32 cellular contexts compared by ENCODE assay signal in the genomic region with DNA sequence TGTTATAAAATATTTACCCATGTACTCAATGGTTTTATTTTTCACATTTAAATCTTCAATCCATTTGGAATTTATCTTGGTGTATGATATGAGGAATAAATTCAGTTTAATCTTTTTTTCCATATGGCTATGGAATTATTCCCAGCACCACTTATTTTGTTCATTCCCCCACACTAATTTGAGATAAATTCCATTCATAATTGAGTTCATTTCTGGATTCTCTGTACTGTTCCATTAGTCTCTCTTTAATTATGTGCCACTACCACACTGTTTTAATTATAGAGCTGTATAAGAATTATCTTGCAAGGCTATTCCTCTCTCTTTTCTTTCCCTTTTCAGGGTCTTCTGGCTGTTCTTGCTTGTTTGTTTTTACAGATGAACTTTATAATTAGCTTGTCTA.
"Had no signal": no experiment of that assay in that cellular context is flagged by ENCODE, and none has a peak within 500 bp of the region (broad histone marks: within the 10 kb centered on the region; RNA-seq: fewer than 3 reads in every experiment).

No MANE protein-coding gene starts in this region.

- H3K27ac Mint-ChIP-seq: activated CD4-positive, alpha-beta memory T cell treated with anti-CD3 and anti-CD28 coated beads for 36 hours; activated CD4-positive, alpha-beta T cell treated with anti-CD3 and anti-CD28 coated beads for 36 hours; activated CD4-positive, alpha-beta T cell treated with anti-CD3 and anti-CD28 coated beads, Interleukin-2, amount 10 ng/mL, durations not matched to agents 24 days and 14 days; activated CD8-positive, alpha-beta memory T cell treated with anti-CD3 and anti-CD28 coated beads, Interleukin-2, amount 10 ng/mL, durations not matched to agents 7 days and 5 days; activated CD8-positive, alpha-beta T cell treated with anti-CD3 and anti-CD28 coated beads, Interleukin-2, amount 10 ng/mL, durations not matched to agents 7 days and 5 days; activated naive CD4-positive, alpha-beta T cell treated with anti-CD3 and anti-CD28 coated beads for 36 hours; activated naive CD4-positive, alpha-beta T cell treated with anti-CD3 and anti-CD28 coated beads, Interleukin-2, amount 50 U/mL, for 24 hours; activated naive CD8-positive, alpha-beta T cell treated with anti-CD3 and anti-CD28 coated beads for 36 hours; activated naive CD8-positive, alpha-beta T cell treated with anti-CD3 and anti-CD28 coated beads, Interleukin-2, amount 50 U/mL, for 24 hours; activated T-helper 1 cell treated with anti-CD3 and anti-CD28 coated beads, Interleukin-12 subunit alpha, Interleukin-12 subunit beta, Interleukin-2, Interleukin-4 antibody, amounts not matched to agents 30 ng/mL and 10 ng/mL and 1 ng/mL, durations not matched to agents 14 hours and 24 hours and 36 hours; activated T-helper 2 cell treated with anti-CD3 and anti-CD28 coated beads, Interferon-gamma antibody, Interleukin-2, Interleukin-4, amounts not matched to agents 10 μg/mL and 5 μg/mL and 100 μg/mL, durations not matched to agents 14 hours and 24 hours and 36 hours had no signal

- H3K4me3 ChIP-seq: adrenal gland, body of pancreas, esophagus squamous epithelium, gastroesophageal sphincter, heart right ventricle, hepatocyte had no signal

- DNase-seq: activated CD4-positive, alpha-beta memory T cell treated with anti-CD3 and anti-CD28 coated beads for 36 hours; activated CD4-positive, alpha-beta T cell treated with anti-CD3 and anti-CD28 coated beads for 36 hours; activated CD4-positive, alpha-beta T cell treated with anti-CD3 and anti-CD28 coated beads, Interleukin-2, amount 10 ng/mL, durations not matched to agents 24 days and 14 days; activated CD4-positive, CD25-positive, alpha-beta regulatory T cell; activated CD4-positive, CD25-positive, alpha-beta regulatory T cell treated with anti-CD3 and anti-CD28 coated beads, Interleukin-2, amount 50 U/mL, for 72 hours; activated CD8-positive, alpha-beta memory T cell treated with anti-CD3 and anti-CD28 coated beads, Interleukin-2, amount 10 ng/mL, durations not matched to agents 7 days and 5 days; activated CD8-positive, alpha-beta memory T cell treated with anti-CD3 and anti-CD28 coated beads, Interleukin-2, amount 50 U/mL, for 4 hours; activated CD8-positive, alpha-beta T cell treated with anti-CD3 and anti-CD28 coated beads, Interleukin-2, amount 10 ng/mL, durations not matched to agents 7 days and 5 days; activated effector memory CD4-positive, alpha-beta T cell treated with anti-CD3 and anti-CD28 coated beads, Interleukin-2, amount 50 U/mL, for 16 hours; activated naive CD4-positive, alpha-beta T cell treated with anti-CD3 and anti-CD28 coated beads for 36 hours; activated naive CD8-positive, alpha-beta T cell treated with anti-CD3 and anti-CD28 coated beads for 36 hours; activated naive CD8-positive, alpha-beta T cell treated with anti-CD3 and anti-CD28 coated beads, Interleukin-2, amount 50 U/mL, for 24 hours; activated T-cell treated with anti-CD3 and anti-CD28 coated beads, Interleukin-2, amount 50 U/mL, for 1 hour; activated T-cell treated with anti-CD3 and anti-CD28 coated beads, Interleukin-2, amount 50 U/mL, for 48 hours; adrenal gland; amygdala; aorta; body of pancreas; caudate nucleus; cortex of kidney; dermis blood vessel endothelial cell; effector CD8-positive, alpha-beta T cell; esophagus squamous epithelium; foreskin melanocyte; heart right ventricle; T-helper 9 cell; WERI-Rb-1 had no signal

- H3K9me3 Mint-ChIP-seq: activated CD4-positive, alpha-beta T cell treated with anti-CD3 and anti-CD28 coated beads, Interleukin-2, amount 10 ng/mL, durations not matched to agents 24 days and 14 days; activated naive CD4-positive, alpha-beta T cell treated with anti-CD3 and anti-CD28 coated beads for 36 hours; activated naive CD4-positive, alpha-beta T cell treated with anti-CD3 and anti-CD28 coated beads, Interleukin-2, amount 50 U/mL, for 24 hours; activated naive CD8-positive, alpha-beta T cell treated with anti-CD3 and anti-CD28 coated beads for 36 hours; activated naive CD8-positive, alpha-beta T cell treated with anti-CD3 and anti-CD28 coated beads, Interleukin-2, amount 50 U/mL, for 24 hours; activated T-helper 1 cell treated with anti-CD3 and anti-CD28 coated beads, Interleukin-12 subunit alpha, Interleukin-12 subunit beta, Interleukin-2, Interleukin-4 antibody, amounts not matched to agents 30 ng/mL and 10 ng/mL and 1 ng/mL, durations not matched to agents 14 hours and 24 hours and 36 hours; activated T-helper 2 cell treated with anti-CD3 and anti-CD28 coated beads, Interferon-gamma antibody, Interleukin-2, Interleukin-4, amounts not matched to agents 10 μg/mL and 5 μg/mL and 100 μg/mL, durations not matched to agents 14 hours and 24 hours and 36 hours had no signal

- H3K27me3 Mint-ChIP-seq: activated CD4-positive, alpha-beta memory T cell treated with anti-CD3 and anti-CD28 coated beads for 36 hours; activated CD4-positive, alpha-beta T cell treated with anti-CD3 and anti-CD28 coated beads for 36 hours; activated CD4-positive, alpha-beta T cell treated with anti-CD3 and anti-CD28 coated beads, Interleukin-2, amount 10 ng/mL, durations not matched to agents 24 days and 14 days; activated CD8-positive, alpha-beta memory T cell treated with anti-CD3 and anti-CD28 coated beads, Interleukin-2, amount 10 ng/mL, durations not matched to agents 7 days and 5 days; activated naive CD4-positive, alpha-beta T cell treated with anti-CD3 and anti-CD28 coated beads, Interleukin-2, amount 50 U/mL, for 24 hours; activated naive CD8-positive, alpha-beta T cell treated with anti-CD3 and anti-CD28 coated beads for 36 hours; activated naive CD8-positive, alpha-beta T cell treated with anti-CD3 and anti-CD28 coated beads, Interleukin-2, amount 50 U/mL, for 24 hours had no signal

- H3K36me3 Mint-ChIP-seq: activated CD4-positive, alpha-beta memory T cell treated with anti-CD3 and anti-CD28 coated beads for 36 hours; activated CD8-positive, alpha-beta memory T cell treated with anti-CD3 and anti-CD28 coated beads, Interleukin-2, amount 10 ng/mL, durations not matched to agents 7 days and 5 days; activated naive CD4-positive, alpha-beta T cell treated with anti-CD3 and anti-CD28 coated beads, Interleukin-2, amount 50 U/mL, for 24 hours had no signal

- ATAC-seq: activated CD4-positive, alpha-beta T cell treated with anti-CD3 and anti-CD28 coated beads for 36 hours; activated CD8-positive, alpha-beta memory T cell treated with anti-CD3 and anti-CD28 coated beads, Interleukin-2, amount 10 ng/mL, durations not matched to agents 7 days and 5 days; activated CD8-positive, alpha-beta T cell treated with anti-CD3 and anti-CD28 coated beads, Interleukin-2, amount 10 ng/mL, durations not matched to agents 7 days and 5 days; activated naive CD8-positive, alpha-beta T cell treated with anti-CD3 and anti-CD28 coated beads, Interleukin-2, amount 50 U/mL, for 24 hours; body of pancreas; gastroesophageal sphincter; heart right ventricle had no signal

- H3K4me3 Mint-ChIP-seq: activated CD4-positive, alpha-beta memory T cell treated with anti-CD3 and anti-CD28 coated beads for 36 hours; activated CD4-positive, alpha-beta T cell treated with anti-CD3 and anti-CD28 coated beads for 36 hours; activated CD4-positive, alpha-beta T cell treated with anti-CD3 and anti-CD28 coated beads, Interleukin-2, amount 10 ng/mL, durations not matched to agents 24 days and 14 days; activated CD8-positive, alpha-beta memory T cell treated with anti-CD3 and anti-CD28 coated beads, Interleukin-2, amount 10 ng/mL, durations not matched to agents 7 days and 5 days; activated CD8-positive, alpha-beta T cell treated with anti-CD3 and anti-CD28 coated beads, Interleukin-2, amount 10 ng/mL, durations not matched to agents 7 days and 5 days; activated naive CD4-positive, alpha-beta T cell treated with anti-CD3 and anti-CD28 coated beads for 36 hours; activated naive CD4-positive, alpha-beta T cell treated with anti-CD3 and anti-CD28 coated beads, Interleukin-2, amount 50 U/mL, for 24 hours; activated naive CD8-positive, alpha-beta T cell treated with anti-CD3 and anti-CD28 coated beads for 36 hours; activated naive CD8-positive, alpha-beta T cell treated with anti-CD3 and anti-CD28 coated beads, Interleukin-2, amount 50 U/mL, for 24 hours; activated T-helper 1 cell treated with anti-CD3 and anti-CD28 coated beads, Interleukin-12 subunit alpha, Interleukin-12 subunit beta, Interleukin-2, Interleukin-4 antibody, amounts not matched to agents 30 ng/mL and 10 ng/mL and 1 ng/mL, durations not matched to agents 14 hours and 24 hours and 36 hours had no signal
